8 cellular contexts compared by ENCODE assay signal in genomic region chr16:75789237-75789636, GRCh38.
DNase-seq lines count a peak whose midpoint lies in the region; ATAC-seq and TF ChIP-seq lines count a peak whose summit lies in the region.

No MANE protein-coding gene starts in this region.

- no peak overlapping the region for H2AFZ ChIP-seq in osteoblast (ENCODE audit: low read length)

- H3K4me1 ChIP-seq in cardiac muscle cell (ENCODE audit: low read depth): no peaks in the 10 kb centered on the region
- no peaks in the 10 kb centered on the region for H3K4me1 ChIP-seq in right cardiac atrium (ENCODE audit: control insufficient read depth, insufficient read depth, low read length)
- no peaks in the 10 kb centered on the region for H3K4me1 ChIP-seq in esophagus muscularis mucosa
- H3K4me1 ChIP-seq in osteoblast (ENCODE audit: insufficient read depth, low read length): no peaks in the 10 kb centered on the region

- peak; percentile 78 for TF ChIP-seq CTCF in cardiac muscle cell (IDR thresholded peaks at IDR 0.05; ENCODE audit: low read depth, low read length)
- TF ChIP-seq CTCF in LNCAP (IDR thresholded peaks at IDR 0.05): peak; percentile 87
- TF ChIP-seq CTCF in esophagus muscularis mucosa (IDR thresholded peaks at IDR 0.05): peak; percentile 56 to 82 (median 76)
- TF ChIP-seq CTCF in osteoblast (IDR thresholded peaks at IDR 0.05; ENCODE audit: extremely low read depth, low read depth, low read length): peak; percentile 81

- TF ChIP-seq EP300 in esophagus muscularis mucosa (IDR thresholded peaks at IDR 0.05): no peak

- no peak overlapping the region for H3K4me3 ChIP-seq in cardiac muscle cell
- no peak overlapping the region for H3K4me3 ChIP-seq in right cardiac atrium (ENCODE audit: low read length)
- H3K4me3 ChIP-seq in esophagus muscularis mucosa: no peak overlapping the region
- no peak overlapping the region for H3K4me3 ChIP-seq in osteoblast (ENCODE audit: insufficient read depth, low read length)

- ATAC-seq in right cardiac atrium: no peak
- ATAC-seq in GM21786 (IDR thresholded peaks at IDR 0.05; ENCODE audit: unreplicated experiment): peak; percentile 63

- DNase-seq in cardiac muscle cell (ENCODE audit: low read depth in 1 of 2, low spot score in 1 of 2) (peak; percentile 61 to 65), right cardiac atrium (no peak), SHP77 treated with DMSO at 0.1 percent for 48 hours (lab: John Stamatoyannopoulos, UW) (peak; percentile 24), esophagus muscularis mucosa (ENCODE audit: extremely low spot score) (no peak), osteoblast (ENCODE audit: insufficient read length, low spot score, missing footprints) (peak; percentile 73)
- no peak for DNase-seq in activated naive CD4-positive, alpha-beta T cell treated with Interleukin-2 at 50 U/mL for 16 hours

- H3K27me3 ChIP-seq in cardiac muscle cell (no peaks in the 10 kb centered on the region), right cardiac atrium (ENCODE audit: control insufficient read depth, insufficient read depth) (no peaks in the 10 kb centered on the region), esophagus muscularis mucosa (peaks cover 0 to 14% (median 0%) of the 10 kb centered on the region in 4 donors), osteoblast (ENCODE audit: insufficient read depth, low read length) (no peaks in the 10 kb centered on the region)

- H3K27ac ChIP-seq in cardiac muscle cell (no peak overlapping the region), right cardiac atrium (ENCODE audit: low read length) (no peak overlapping the region), esophagus muscularis mucosa (replicated peaks in 1 of 4) (no peak overlapping the region), osteoblast (ENCODE audit: low read depth, low read length) (no peak overlapping the region)

- no peak for TF ChIP-seq POLR2A in esophagus muscularis mucosa (IDR thresholded peaks at IDR 0.05; ENCODE audit: low read depth)

- H3K9me3 ChIP-seq in cardiac muscle cell (ENCODE audit: low read depth) (no peaks in the 10 kb centered on the region), right cardiac atrium (ENCODE audit: control insufficient read depth, low read length) (no peaks in the 10 kb centered on the region), esophagus muscularis mucosa (no peaks in the 10 kb centered on the region), osteoblast (ENCODE audit: low read depth, low read length) (no peaks in the 10 kb centered on the region)

- no peak overlapping the region for H3K4me2 ChIP-seq in osteoblast (ENCODE audit: insufficient read depth, low read length)

- intact Hi-C loops in right cardiac atrium (cut with DNase I): loop anchor here in 2 of 4 donors (5.0 to 10.0 kb wide), 2 partner anchors 876 to 1383 kb away; no protein-coding TSS in a partner anchor
- intact Hi-C loops in esophagus muscularis mucosa (cut with DNase I): loop anchor here (5.0 kb wide), 1 partner anchor 1383 kb away; no protein-coding TSS in a partner anchor

- H4K20me1 ChIP-seq in osteoblast (ENCODE audit: insufficient read depth, low read length): no peaks in the 10 kb centered on the region

- no peaks in the 10 kb centered on the region for H3K36me3 ChIP-seq in cardiac muscle cell
- no peaks in the 10 kb centered on the region for H3K36me3 ChIP-seq in esophagus muscularis mucosa
- H3K36me3 ChIP-seq in osteoblast (ENCODE audit: insufficient read depth, low read length): no peaks in the 10 kb centered on the region

- WGBS in right cardiac atrium: 12% methylated on average over 4 of the region's 4 CpGs
- 13% methylated on average over 4 of the region's 4 CpGs for whole genome bisulfite sequencing in esophagus muscularis mucosa

- H3K79me2 ChIP-seq in osteoblast (ENCODE audit: insufficient read depth, low read length): no peaks in the 10 kb centered on the region

Comparison
In these comparisons a context has a peak if more than half of its experiments do, and no peak if none do; other contexts are left out.
1. DNase-seq: peak in cardiac muscle cell (2 of 2), SHP77 treated with DMSO at 0.1 percent for 48 hours (single experiment) and osteoblast (single experiment); none in right cardiac atrium (0 of 3), esophagus muscularis mucosa (single experiment) and activated naive CD4-positive, alpha-beta T cell treated with Interleukin-2 at 50 U/mL for 16 hours (single experiment).
2. Peak in every context shown above with its lines, with median percentiles within 50 percentile points of each other: CTCF ChIP-seq.